ENCODE assay signal across 6 cellular contexts in genomic region chr17:7216242-7217112, GRCh38. TPM values are rescaled to one million over a fixed set of nuclear protein-coding genes. Genes with fewer than 3 reads are reported as not detected.
DNase-seq lines count a peak whose midpoint lies in the region; FAIRE-seq and TF ChIP-seq lines count a peak whose summit lies in the region.

No MANE protein-coding gene starts in this region.

- intact Hi-C loops in posterior vena cava (cut with DNase I) = no loop called here

- DNase-seq in AG09309 (ENCODE audit: low read depth) (no peak), WERI-Rb-1 (no peak), posterior vena cava (ENCODE audit: low spot score) (no peak), GM19239 (ENCODE audit: insufficient read length, low spot score) (no peak), NOMO-1 treated with dmso at 0.1 percent for 144 hours (lab: John Stamatoyannopoulos, UW; ENCODE audit: unreplicated experiment) (no peak)

- H3K4me3 ChIP-seq in AG09309 (ENCODE audit: control insufficient read depth, low read depth, low read length) = peak overlapping the region; percentile 80
- H3K4me3 ChIP-seq in WERI-Rb-1 (ENCODE audit: low read depth, low read length) = peak overlapping the region; percentile 61

- no peaks in the 10 kb centered on the region for H3K27me3 ChIP-seq in WERI-Rb-1 (ENCODE audit: insufficient read depth, low read depth, severe bottlenecking)
- no peaks in the 10 kb centered on the region for H3K27me3 ChIP-seq in layer of hippocampus (ENCODE audit: control insufficient read depth, insufficient read depth, low read length)

- H3K27ac ChIP-seq in WERI-Rb-1 = peak overlapping the region; percentile 69
- peak overlapping the region; percentile 73 for H3K27ac ChIP-seq in layer of hippocampus (ENCODE audit: low read depth, low read length)

- TF ChIP-seq CTCF in AG09309 (IDR thresholded peaks at IDR 0.05; ENCODE audit: control insufficient read depth, insufficient read depth, low read depth, low read length, missing control alignments) = no peak
- no peak for TF ChIP-seq CTCF in WERI-Rb-1 (IDR thresholded peaks at IDR 0.05; ENCODE audit: low read depth, low read length)

- FAIRE-seq in GM19239 (lab: Jason Lieb, UNC) = no peak

- H3K36me3 ChIP-seq in WERI-Rb-1 = peaks cover 11% of the 10 kb centered on the region

- H3K9me3 ChIP-seq in WERI-Rb-1 (ENCODE audit: severe bottlenecking) = no peaks in the 10 kb centered on the region

RNA-seq across cellular contexts. Expression of gene DLG4, which starts 3.2 kb away (rescaled TPM):
- 10 to 100 TPM; 20.8 to 21.2 TPM for total RNA-seq in posterior vena cava

RNA-seq across cellular contexts. Expression of gene ACADVL, which starts 3.3 kb away (rescaled TPM):
- 100 to 1,000 TPM; 444 to 567 TPM for total RNA-seq in posterior vena cava

RNA-seq across cellular contexts. Expression of gene DVL2, which starts 17.8 kb away (rescaled TPM):
- total RNA-seq in posterior vena cava = 10 to 100 TPM; 21.9 to 26.7 TPM

RNA-seq across cellular contexts. Expression of gene PHF23, which starts 22.8 kb away (rescaled TPM):
- 10 to 100 TPM; 20.4 to 27.5 TPM for total RNA-seq in posterior vena cava

RNA-seq across cellular contexts. Expression of gene GABARAP, which starts 25.8 kb away (rescaled TPM):
- 100 to 1,000 TPM; 341 to 405 TPM for total RNA-seq in posterior vena cava
